ENCODE assay signal across 7 cellular contexts in genomic region chr1:68321084-68321685, GRCh38.
DNase-seq lines count a peak whose midpoint lies in the region; ATAC-seq and TF ChIP-seq lines count a peak whose summit lies in the region.

No MANE protein-coding gene starts in this region.

- no peak for TF ChIP-seq EP300 in gastroesophageal sphincter (IDR thresholded peaks at IDR 0.05)

- H3K4me1 ChIP-seq in HEK293 (ENCODE audit: control insufficient read depth, insufficient read depth, low read length) (no peaks in the 10 kb centered on the region), RWPE2 (ENCODE audit: insufficient read depth, poor library complexity, severe bottlenecking) (no peaks in the 10 kb centered on the region), gastroesophageal sphincter (peaks cover 10 to 48% (median 15%) of the 10 kb centered on the region in 3 donors), prostate gland (replicated peaks) (no peaks in the 10 kb centered on the region)

- H3K9me3 ChIP-seq in HEK293 (ENCODE audit: control insufficient read depth, insufficient read depth, low read depth, low read length) = no peaks in the 10 kb centered on the region
- H3K9me3 ChIP-seq in RWPE2 (ENCODE audit: severe bottlenecking) = no peaks in the 10 kb centered on the region
- no peaks in the 10 kb centered on the region for H3K9me3 ChIP-seq in gastroesophageal sphincter
- no peaks in the 10 kb centered on the region for H3K9me3 ChIP-seq in prostate gland

- ATAC-seq in RWPE2 (ENCODE audit: low read depth) = peak; percentile 99
- peak; percentile 76 for ATAC-seq in gastroesophageal sphincter

- TF ChIP-seq POLR2A in gastroesophageal sphincter (IDR thresholded peaks at IDR 0.05) (no peak), prostate gland (IDR thresholded peaks at IDR 0.05) (no peak)

- H3K4me3 ChIP-seq in HEK293 (ENCODE audit: low read depth, low read length) (no peak overlapping the region), RWPE2 (ENCODE audit: severe bottlenecking) (no peak overlapping the region), gastroesophageal sphincter (no peak overlapping the region), prostate gland (no peak overlapping the region)

- H3K27me3 ChIP-seq in RWPE2 (ENCODE audit: insufficient read depth, poor library complexity, severe bottlenecking) (no peaks in the 10 kb centered on the region), gastroesophageal sphincter (no peaks in the 10 kb centered on the region), prostate gland (replicated peaks; ENCODE audit: insufficient read depth) (no peaks in the 10 kb centered on the region)

- H3K27ac ChIP-seq in HEK293 (ENCODE audit: extremely low read depth, low read depth, low read length) = no peak overlapping the region
- H3K27ac ChIP-seq in RWPE2 (ENCODE audit: poor library complexity, severe bottlenecking) = no peak overlapping the region
- peak overlapping the region; percentile 25 to 86 (median 64) for H3K27ac ChIP-seq in gastroesophageal sphincter
- no peak overlapping the region for H3K27ac ChIP-seq in prostate gland

- POLR2A ChIA-PET in HEK293 (lab: Yijun Ruan, JAX) = interaction anchor here (0.7 to 1.3 kb wide), 2 partner anchors 90 to 227 kb away, joined by 3 to 4 read pairs; no protein-coding TSS in a partner anchor

- intact Hi-C loops in prostate gland (cut with DNase I) = loop anchor here (5.0 kb wide), 2 partner anchors 89 to 204 kb away; partner anchors contain the start of gene WLS

- WGBS in gastroesophageal sphincter (ENCODE audit: low coverage in 1 of 2), 2 donors = 9 to 33% methylated on average over 5 to 6 of the region's 6 CpGs
- 11% methylated on average over 6 of the region's 6 CpGs for WGBS in prostate gland

- peak; percentile 64 for DNase-seq in RWPE2 (ENCODE audit: low spot score)
- DNase-seq in prostate gland (ENCODE audit: low spot score) = peak; percentile 71
- DNase-seq in Kasumi-1 (lab: John Stamatoyannopoulos, UW) = no peak
- no peak for DNase-seq in activated CD8-positive, alpha-beta memory T cell treated with anti-CD3 and anti-CD28 coated beads, Interleukin-2, amount 50 U/mL, for 48 hours
- DNase-seq in SIG-M5 (lab: John Stamatoyannopoulos, UW) = no peak

- H3K36me3 ChIP-seq in HEK293 (ENCODE audit: control insufficient read depth in 2 of 2, insufficient read depth in 1 of 2, low read length in 2 of 2) (no peaks in the 10 kb centered on the region), RWPE2 (ENCODE audit: low read depth) (no peaks in the 10 kb centered on the region), gastroesophageal sphincter (no peaks in the 10 kb centered on the region), prostate gland (no peaks in the 10 kb centered on the region)

- peak; percentile 40; the same call in 1 of the 2 replicates for TF ChIP-seq CTCF in HEK293 (tag by site-specific recombination; IDR thresholded peaks at IDR 0.05)
- TF ChIP-seq CTCF in RWPE2 (IDR thresholded peaks at IDR 0.05; ENCODE audit: poor library complexity, severe bottlenecking) = peak; percentile 91
- TF ChIP-seq CTCF in gastroesophageal sphincter (IDR thresholded peaks at IDR 0.05) = peak; percentile 53 to 88 (median 78)
- TF ChIP-seq CTCF in prostate gland (IDR thresholded peaks at IDR 0.05) = peak; percentile 40 to 77 (median 72)

- CTCF ChIA-PET in HEK293 (lab: Yijun Ruan, JAX) = interaction anchor here (0.5 to 2.2 kb wide), 10 partner anchors 9 to 331 kb away, joined by 3 to 16 read pairs (median 4); no protein-coding TSS in a partner anchor

TF ChIP-seq in HEK293, 187 proteins besides CTCF, POLR2A, EP300 and RAD21:
- TF ChIP-seq ZNF654 (tag by site-specific recombination; IDR thresholded peaks at IDR 0.05; ENCODE audit: low read depth) (peak; percentile 5; the same call in 1 of the 2 replicates), ZNF416 (tag by site-specific recombination; IDR thresholded peaks at IDR 0.05) (no peak)
- TF ChIP-seq, protein P1, sequence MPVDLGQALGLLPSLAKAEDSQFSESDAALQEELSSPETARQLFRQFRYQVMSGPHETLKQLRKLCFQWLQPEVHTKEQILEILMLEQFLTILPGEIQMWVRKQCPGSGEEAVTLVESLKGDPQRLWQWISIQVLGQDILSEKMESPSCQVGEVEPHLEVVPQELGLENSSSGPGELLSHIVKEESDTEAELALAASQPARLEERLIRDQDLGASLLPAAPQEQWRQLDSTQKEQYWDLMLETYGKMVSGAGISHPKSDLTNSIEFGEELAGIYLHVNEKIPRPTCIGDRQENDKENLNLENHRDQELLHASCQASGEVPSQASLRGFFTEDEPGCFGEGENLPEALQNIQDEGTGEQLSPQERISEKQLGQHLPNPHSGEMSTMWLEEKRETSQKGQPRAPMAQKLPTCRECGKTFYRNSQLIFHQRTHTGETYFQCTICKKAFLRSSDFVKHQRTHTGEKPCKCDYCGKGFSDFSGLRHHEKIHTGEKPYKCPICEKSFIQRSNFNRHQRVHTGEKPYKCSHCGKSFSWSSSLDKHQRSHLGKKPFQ (tag by site-specific recombination; IDR thresholded peaks at IDR 0.05) = no peak

Comparison
In these comparisons a context has a peak if more than half of its experiments do, and no peak if none do; other contexts are left out.
1. H3K27ac ChIP-seq: peak in gastroesophageal sphincter (4 of 4); none in HEK293 (single experiment), RWPE2 (single experiment) and prostate gland (0 of 2).
2. CTCF ChIP-seq: peak in every context shown above with its lines; median percentile 91 in RWPE2; 78 in gastroesophageal sphincter; 72 in prostate gland; 40 in HEK293.
3. DNase-seq: peak in RWPE2 (single experiment) and prostate gland (single experiment); none in Kasumi-1 (0 of 2), activated CD8-positive, alpha-beta memory T cell treated with anti-CD3 and anti-CD28 coated beads, Interleukin-2, amount 50 U/mL, for 48 hours (single experiment) and SIG-M5 (single experiment).